Comparison of ENCODE assay signal across 8 cellular contexts in the genomic region with DNA sequence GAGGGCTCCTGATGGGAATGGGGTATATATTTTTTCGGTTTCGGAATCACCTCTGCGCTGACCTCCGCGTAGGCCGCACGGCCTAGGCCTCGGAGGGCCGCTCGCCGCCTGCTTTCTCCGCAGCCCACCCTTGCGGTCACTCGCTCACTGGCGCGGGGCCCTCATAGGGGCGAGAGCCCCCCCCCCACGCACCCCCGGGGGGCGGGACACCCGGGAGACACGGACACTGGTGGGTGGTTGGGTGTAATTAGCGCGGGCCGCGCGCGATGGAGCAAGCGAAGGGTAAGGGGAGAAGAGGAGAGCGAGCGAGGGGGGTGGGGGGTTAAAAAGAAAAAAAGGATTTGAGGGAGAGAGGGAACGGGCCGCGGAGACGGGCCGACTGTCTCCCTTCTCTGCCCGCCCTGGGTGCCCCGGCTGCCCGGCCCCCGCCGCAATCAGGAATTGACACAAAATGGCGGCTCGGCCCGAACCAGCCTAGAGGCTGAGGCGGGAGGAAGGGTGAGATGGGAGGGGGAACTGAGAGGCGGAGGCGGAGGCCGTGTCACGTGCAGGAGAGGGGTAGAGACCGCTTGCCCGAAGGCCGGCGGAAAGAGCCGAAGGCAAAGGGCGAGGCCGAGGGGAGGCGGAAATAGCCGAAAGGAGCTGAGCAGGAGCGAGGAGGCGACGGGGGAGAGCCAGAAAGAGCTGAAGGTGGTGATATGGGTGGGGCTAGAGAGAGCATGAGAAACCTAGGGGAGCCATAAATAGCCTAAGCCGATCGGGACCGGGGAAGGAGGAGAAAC. TPM values are rescaled to one million over a fixed set of nuclear protein-coding genes. Genes with fewer than 3 reads are reported as not detected.
A peak's percentile ranks its signal among the peaks of the same experiment; 100 is the strongest.
DNase-seq lines count a peak whose midpoint lies in the region; TF ChIP-seq lines count a peak whose summit lies in the region.

No MANE protein-coding gene starts in this region.

- H3K4me3 ChIP-seq in HFF-Myc (replicated peaks; ENCODE audit: low read depth, low read length) (peak overlapping the region; percentile 97), SJSA1 (peak overlapping the region; percentile 58), neuron (ENCODE audit: low read length) (peak overlapping the region; percentile 81)

- H3K27me3 ChIP-seq in SJSA1 (replicated peaks): no peaks in the 10 kb centered on the region
- H3K27me3 ChIP-seq in neuron (ENCODE audit: insufficient read depth, low read length): no peaks in the 10 kb centered on the region

- H3K4me1 ChIP-seq in SJSA1 (replicated peaks) (peaks cover 33% of the 10 kb centered on the region), neuron (ENCODE audit: insufficient read depth, low read length) (peaks cover 40% of the 10 kb centered on the region)

- no peaks in the 10 kb centered on the region for H3K9me3 ChIP-seq in SJSA1 (replicated peaks)
- no peaks in the 10 kb centered on the region for H3K9me3 ChIP-seq in neuron (ENCODE audit: low read length)

- intact Hi-C loops in activated naive CD4-positive, alpha-beta T cell treated with anti-CD3 and anti-CD28 coated beads for 36 hours (cut with micrococcal nuclease): loop anchor here (1.0 to 5.0 kb wide), 12 partner anchors 18 to 324 kb away; a partner anchor contains a TSS

- peaks cover 30% of the 10 kb centered on the region for H3K4me1 Mint-ChIP-seq in activated naive CD4-positive, alpha-beta T cell treated with anti-CD3 and anti-CD28 coated beads for 36 hours (ENCODE audit: low read depth)

- no peak for TF ChIP-seq CTCF in HFF-Myc (IDR thresholded peaks at IDR 0.05; ENCODE audit: low read depth, low read length, missing control alignments)

- peak overlapping the region; percentile 8 for H2AFZ ChIP-seq in neuron (ENCODE audit: low read depth, low read length)

- H3K27ac ChIP-seq in SJSA1: peak overlapping the region; percentile 99

- peak overlapping the region; percentile 100 for H3K27ac Mint-ChIP-seq in activated naive CD4-positive, alpha-beta T cell treated with anti-CD3 and anti-CD28 coated beads for 36 hours

- H3K27me3 Mint-ChIP-seq in activated naive CD4-positive, alpha-beta T cell treated with anti-CD3 and anti-CD28 coated beads for 36 hours (ENCODE audit: low read depth): no peaks in the 10 kb centered on the region

- peak overlapping the region; percentile 99 for H3K4me3 Mint-ChIP-seq in activated naive CD4-positive, alpha-beta T cell treated with anti-CD3 and anti-CD28 coated beads for 36 hours

- H3K36me3 Mint-ChIP-seq in activated naive CD4-positive, alpha-beta T cell treated with anti-CD3 and anti-CD28 coated beads for 36 hours (ENCODE audit: low read depth): peaks cover 34% of the 10 kb centered on the region

- no peaks in the 10 kb centered on the region for H3K9me3 Mint-ChIP-seq in activated naive CD4-positive, alpha-beta T cell treated with anti-CD3 and anti-CD28 coated beads for 36 hours

- peaks cover 33% of the 10 kb centered on the region for H3K36me3 ChIP-seq in SJSA1
- peaks cover 8% of the 10 kb centered on the region for H3K36me3 ChIP-seq in neuron (ENCODE audit: insufficient read depth, low read length)

- CTCF ChIA-PET in activated naive CD4-positive, alpha-beta T cell treated with anti-CD3 and anti-CD28 coated beads for 36 hours (lab: Charles Lee): interaction anchor here (0.6 to 4.2 kb wide), 10 partner anchors 10 to 131 kb away, joined by 3 to 24 read pairs (median 6); a partner anchor contains a TSS

- peak; percentile 96 for DNase-seq in GM04503 (ENCODE audit: low read depth)
- peak; percentile 98 for DNase-seq in HFF-Myc (ENCODE audit: extremely low read depth, low read depth)
- DNase-seq in MV-4-11 (lab: John Stamatoyannopoulos, UW): peak; percentile 100
- peak; percentile 100 for DNase-seq in SJSA1 (ENCODE audit: low read depth in 1 of 2, low spot score in 2 of 2)
- DNase-seq in activated naive CD4-positive, alpha-beta T cell treated with anti-CD3 and anti-CD28 coated beads for 36 hours: peak; percentile 100
- peak; percentile 99 for DNase-seq in foreskin melanocyte
- peak; percentile 97 for DNase-seq in stromal cell of bone marrow (ENCODE audit: low read depth)

RNA-seq across cellular contexts. Expression of a gene that starts 0.7 kb away (rescaled TPM):
- 6.8 and 11.1 TPM in 2 replicates for total RNA-seq in SJSA1 (2014; rRNA removed; shearing (Covaris generic))
- 10 to 100 TPM; 46.0 to 48.8 TPM for total RNA-seq in activated naive CD4-positive, alpha-beta T cell treated with anti-CD3 and anti-CD28 coated beads for 36 hours

RNA-seq across cellular contexts. Expression of a gene that starts 17.8 kb away (rescaled TPM):
- 321 and 324 TPM in 2 replicates for total RNA-seq in SJSA1 (2014; rRNA removed; shearing (Covaris generic))
- total RNA-seq in activated naive CD4-positive, alpha-beta T cell treated with anti-CD3 and anti-CD28 coated beads for 36 hours: 100 to 1,000 TPM; 160 to 161 TPM

Comparison
In these comparisons a context has a peak if more than half of its experiments do, and no peak if none do; other contexts are left out.
1. Peak in every context shown above with its lines: DNase-seq, H3K4me3 ChIP-seq and H3K27ac ChIP-seq.